6 cellular contexts compared by ENCODE assay signal in genomic region chr19:10289167-10289835, GRCh38. TPM values are rescaled to one million over a fixed set of nuclear protein-coding genes. Genes with fewer than 3 reads are reported as not detected.
DNase-seq lines count a peak whose midpoint lies in the region; ATAC-seq and TF ChIP-seq lines count a peak whose summit lies in the region.

No MANE protein-coding gene starts in this region.

- H3K9me3 ChIP-seq in Caco-2, result no peaks in the 10 kb centered on the region
- H3K9me3 ChIP-seq in adrenal gland (replicated peaks in 1 of 3), result no peaks in the 10 kb centered on the region

- H3K9me3 Mint-ChIP-seq in Caco-2 (ENCODE audit: unreplicated experiment), result no peaks in the 10 kb centered on the region
- no peaks in the 10 kb centered on the region for H3K9me3 Mint-ChIP-seq in activated CD4-positive, alpha-beta memory T cell treated with anti-CD3 and anti-CD28 coated beads for 36 hours
- no peaks in the 10 kb centered on the region for H3K9me3 Mint-ChIP-seq in stimulated activated effector memory CD8-positive, alpha-beta T cell treated with anti-CD3 and anti-CD28 coated beads, Interleukin-12 subunit alpha, Interleukin-12 subunit beta, amount 100 ng/mL, for 72 hours

- POLR2A ChIA-PET in Caco-2 (lab: Charles Lee), result interaction anchor here (0.6 to 1.8 kb wide), 10 partner anchors 9 to 190 kb away, joined by 3 to 22 read pairs (median 5); partner anchors contain the start of genes ICAM1, RAVER1 and TYK2
- POLR2A ChIA-PET in activated CD4-positive, alpha-beta memory T cell treated with anti-CD3 and anti-CD28 coated beads for 36 hours (lab: Charles Lee), result interaction anchor here (0.5 to 4.0 kb wide), 4 partner anchors 19 to 167 kb away, joined by 3 to 47 read pairs (median 5); partner anchors contain the start of gene ICAM1

- no peak overlapping the region for H3K27ac ChIP-seq in adrenal gland

- H3K27me3 ChIP-seq in Caco-2 (replicated peaks; ENCODE audit: control insufficient read depth, insufficient read depth, low read length) (no peaks in the 10 kb centered on the region), adrenal gland (peaks cover 56% of the 10 kb centered on the region)

- no peak for TF ChIP-seq POLR2A in adrenal gland (IDR thresholded peaks at IDR 0.05)

- no TSS peak for BruUV-seq in Caco-2 (replicated peaks; lab: Mats Ljungman, UMichigan)

- H3K36me3 ChIP-seq in Caco-2 (ENCODE audit: control insufficient read depth, insufficient read depth, low read length) (peaks cover 1% of the 10 kb centered on the region), adrenal gland (replicated peaks in 1 of 2) (peaks cover 0 to 17% of the 10 kb centered on the region in 2 donors)

- peaks cover 24% of the 10 kb centered on the region for H3K4me1 Mint-ChIP-seq in Caco-2 (ENCODE audit: low read depth, unreplicated experiment)
- H3K4me1 Mint-ChIP-seq in activated CD4-positive, alpha-beta memory T cell treated with anti-CD3 and anti-CD28 coated beads for 36 hours (ENCODE audit: low read depth), result peaks cover 71% of the 10 kb centered on the region
- H3K4me1 Mint-ChIP-seq in stimulated activated effector memory CD8-positive, alpha-beta T cell treated with anti-CD3 and anti-CD28 coated beads, Interleukin-12 subunit alpha, Interleukin-12 subunit beta, amount 100 ng/mL, for 72 hours, result peaks cover 92% of the 10 kb centered on the region

- peak overlapping the region; percentile 77 for H3K27ac Mint-ChIP-seq in Caco-2 (ENCODE audit: unreplicated experiment)
- H3K27ac Mint-ChIP-seq in activated CD4-positive, alpha-beta memory T cell treated with anti-CD3 and anti-CD28 coated beads for 36 hours, result peak overlapping the region; percentile 24
- peak overlapping the region; percentile 63 for H3K27ac Mint-ChIP-seq in stimulated activated effector memory CD8-positive, alpha-beta T cell treated with anti-CD3 and anti-CD28 coated beads, Interleukin-12 subunit alpha, Interleukin-12 subunit beta, amount 100 ng/mL, for 72 hours

- DNase-seq in Caco-2 (peak; percentile 61 to 78), NCI-H1048 (lab: John Stamatoyannopoulos, UW) (peak; percentile 71), left cardiac atrium (peak; percentile 65), adrenal gland (no peak)
- DNase-seq in activated CD4-positive, alpha-beta memory T cell treated with anti-CD3 and anti-CD28 coated beads for 36 hours, result peak; percentile 77
- peak in 1 of 2 donors; percentile 84 for DNase-seq in stimulated activated effector memory CD8-positive, alpha-beta T cell treated with anti-CD3 and anti-CD28 coated beads, Interleukin-12 subunit alpha, Interleukin-12 subunit beta, amount 100 ng/mL, for 72 hours (ENCODE audit: low spot score in 2 of 2)

- intact Hi-C loops in Caco-2 (cut with micrococcal nuclease; ENCODE audit: unreplicated experiment), result loop anchor here (5.0 kb wide), 1 partner anchor 43 kb away; the partner anchor contains the start of gene RAVER1
- intact Hi-C loops in activated CD4-positive, alpha-beta memory T cell treated with anti-CD3 and anti-CD28 coated beads for 36 hours (cut with micrococcal nuclease), result loop anchor here (1.0 kb wide), 1 partner anchor 20 kb away; no protein-coding TSS in a partner anchor
- intact Hi-C loops in left cardiac atrium (cut with DNase I), result no loop called here
- intact Hi-C loops in adrenal gland (cut with DNase I), result no loop called here

- H3K4me1 ChIP-seq in Caco-2 (peaks cover 33% of the 10 kb centered on the region), adrenal gland (replicated peaks in 1 of 2) (peaks cover 35 to 62% of the 10 kb centered on the region in 2 donors)

- H3K4me3 ChIP-seq in Caco-2 (ENCODE audit: low read depth, low read length) (peak overlapping the region; percentile 48), adrenal gland (peak overlapping the region in 1 of 4 donors; percentile 34)

- peak in 1 of 2 donors; percentile 6 for ATAC-seq in left cardiac atrium
- ATAC-seq in stimulated activated effector memory CD8-positive, alpha-beta T cell treated with anti-CD3 and anti-CD28 coated beads, Interleukin-12 subunit alpha, Interleukin-12 subunit beta, amount 100 ng/mL, for 72 hours, result peak; percentile 69

- CTCF ChIA-PET in Caco-2 (lab: Charles Lee), result interaction anchor here (1.1 to 2.8 kb wide), 7 partner anchors 19 to 101 kb away, joined by 3 to 34 read pairs (median 9); partner anchors contain the start of genes ICAM1 and TYK2
- CTCF ChIA-PET in activated CD4-positive, alpha-beta memory T cell treated with anti-CD3 and anti-CD28 coated beads for 36 hours (lab: Charles Lee), result interaction anchor here (0.5 to 6.5 kb wide), 13 partner anchors 12 to 167 kb away, joined by 3 to 57 read pairs (median 4); partner anchors contain the start of genes CDC37 and ICAM1

- peaks cover 7% of the 10 kb centered on the region for H3K27me3 Mint-ChIP-seq in Caco-2 (ENCODE audit: insufficient read depth, unreplicated experiment)
- H3K27me3 Mint-ChIP-seq in activated CD4-positive, alpha-beta memory T cell treated with anti-CD3 and anti-CD28 coated beads for 36 hours, result peaks cover 61% of the 10 kb centered on the region

- TF ChIP-seq CTCF in Caco-2 (IDR thresholded peaks at IDR 0.05; ENCODE audit: insufficient read depth in 1 of 2, low read depth in 1 of 2, low read length in 1 of 2, severe bottlenecking in 1 of 2, unreplicated experiment in 1 of 2) (no peak), adrenal gland (IDR thresholded peaks at IDR 0.05) (no peak)

- WGBS in adrenal gland, 4 donors, result 1 to 5% (median 1%) methylated on average over 3 to 50 of the region's 50 CpGs

- peaks cover 21% of the 10 kb centered on the region for H3K36me3 Mint-ChIP-seq in Caco-2 (ENCODE audit: insufficient read depth, unreplicated experiment)
- H3K36me3 Mint-ChIP-seq in activated CD4-positive, alpha-beta memory T cell treated with anti-CD3 and anti-CD28 coated beads for 36 hours, result peaks cover 23% of the 10 kb centered on the region
- H3K36me3 Mint-ChIP-seq in stimulated activated effector memory CD8-positive, alpha-beta T cell treated with anti-CD3 and anti-CD28 coated beads, Interleukin-12 subunit alpha, Interleukin-12 subunit beta, amount 100 ng/mL, for 72 hours, result peaks cover 70% of the 10 kb centered on the region

- H3K4me3 Mint-ChIP-seq in Caco-2 (ENCODE audit: unreplicated experiment), result peak overlapping the region; percentile 87
- peak overlapping the region; percentile 68 for H3K4me3 Mint-ChIP-seq in activated CD4-positive, alpha-beta memory T cell treated with anti-CD3 and anti-CD28 coated beads for 36 hours
- H3K4me3 Mint-ChIP-seq in stimulated activated effector memory CD8-positive, alpha-beta T cell treated with anti-CD3 and anti-CD28 coated beads, Interleukin-12 subunit alpha, Interleukin-12 subunit beta, amount 100 ng/mL, for 72 hours, result peak overlapping the region; percentile 96

RNA-seq across cellular contexts. Expression of gene ICAM5, which starts 0.5 kb away (rescaled TPM):
- 2.5 and 3.2 TPM in 2 replicates for total RNA-seq in Caco-2 (2022)
- 1 to 10 TPM; 1.1 to 1.3 TPM for total RNA-seq in activated CD4-positive, alpha-beta memory T cell treated with anti-CD3 and anti-CD28 coated beads for 36 hours
- under 1 TPM; 0.71 to 0.86 TPM for total RNA-seq in left cardiac atrium
- total RNA-seq in adrenal gland, result 1 to 10 TPM in 1 of 8 donors, under 1 TPM in 5, not detected in 2; 0.13 to 2.2 (median 0.50) TPM
- polyA plus RNA-seq in adrenal gland, result under 1 TPM in 2 of 3 donors, not detected in 1; 0.20 to 0.64 TPM

RNA-seq across cellular contexts. Expression of gene ICAM4, which starts 2.5 kb away (rescaled TPM):
- total RNA-seq in Caco-2 (2022) (9.0 and 9.4 TPM in 2 replicates), left cardiac atrium (under 1 TPM; 0.42 to 0.85 TPM), adrenal gland (1 to 10 TPM in 1 of 8 donors, under 1 TPM in 4, not detected in 3; 0.39 to 1.0 (median 0.53) TPM)
- total RNA-seq in activated CD4-positive, alpha-beta memory T cell treated with anti-CD3 and anti-CD28 coated beads for 36 hours, result under 1 TPM; 0.34 to 0.59 TPM
- under 1 TPM in 2 of 3 donors, not detected in 1; 0.34 to 0.48 TPM for polyA plus RNA-seq in adrenal gland

RNA-seq across cellular contexts. Expression of gene ICAM1, which starts 18.4 kb away (rescaled TPM):
- 15.7 and 17.9 TPM in 2 replicates for total RNA-seq in Caco-2 (2022)
- 10 to 100 TPM; 45.2 to 46.4 TPM for total RNA-seq in activated CD4-positive, alpha-beta memory T cell treated with anti-CD3 and anti-CD28 coated beads for 36 hours
- total RNA-seq in left cardiac atrium, result 10 to 100 TPM; 12.0 to 28.5 TPM
- 10 to 100 TPM; 12.2 to 90.4 (median 34.4) TPM for total RNA-seq in adrenal gland
- 10 to 100 TPM in 2 of 3 donors, 1 to 10 TPM in 1; 8.8 to 27.6 (median 13.5) TPM for polyA plus RNA-seq in adrenal gland

RNA-seq across cellular contexts. Expression of gene ZGLP1, which starts 20.3 kb away (rescaled TPM):
- total RNA-seq in Caco-2 (2022) (2.5 and 3.8 TPM in 2 replicates), left cardiac atrium (1 to 10 TPM; 1.5 to 1.8 TPM), adrenal gland (1 to 10 TPM in 6 of 8 donors, not detected in 2; 1.0 to 4.5 (median 2.0) TPM)
- total RNA-seq in activated CD4-positive, alpha-beta memory T cell treated with anti-CD3 and anti-CD28 coated beads for 36 hours, result 1 to 10 TPM in 1 of 2 experiments, under 1 TPM in 1; 0.85 to 2.0 TPM
- 10 to 100 TPM in 1 of 3 donors, 1 to 10 TPM in 1, under 1 TPM in 1; 0.48 to 38.8 (median 8.8) TPM for polyA plus RNA-seq in adrenal gland

RNA-seq across cellular contexts. Expression of gene FDX2, which starts 26.5 kb away (rescaled TPM):
- total RNA-seq in Caco-2 (2022) (28.7 and 30.3 TPM in 2 replicates), left cardiac atrium (10 to 100 TPM; 14.1 to 18.2 TPM), adrenal gland (10 to 100 TPM; 21.1 to 35.1 (median 29.8) TPM)
- total RNA-seq in activated CD4-positive, alpha-beta memory T cell treated with anti-CD3 and anti-CD28 coated beads for 36 hours, result 10 to 100 TPM in 1 of 2 experiments, 1 to 10 TPM in 1; 9.9 to 12.2 TPM
- 10 to 100 TPM; 26.6 to 45.3 (median 33.4) TPM for polyA plus RNA-seq in adrenal gland

Comparison
In these comparisons a context has a peak if more than half of its experiments do, and no peak if none do; other contexts are left out.
1. DNase-seq: peak in Caco-2 (2 of 2), NCI-H1048 (single experiment), activated CD4-positive, alpha-beta memory T cell treated with anti-CD3 and anti-CD28 coated beads for 36 hours (single experiment) and left cardiac atrium (single experiment); none in adrenal gland (0 of 7).
2. H3K27ac Mint-ChIP-seq: peak in every context shown above with its lines; median percentile 77 in Caco-2; 63 in stimulated activated effector memory CD8-positive, alpha-beta T cell treated with anti-CD3 and anti-CD28 coated beads, Interleukin-12 subunit alpha, Interleukin-12 subunit beta, amount 100 ng/mL, for 72 hours; 24 in activated CD4-positive, alpha-beta memory T cell treated with anti-CD3 and anti-CD28 coated beads for 36 hours.
3. intact Hi-C loops: an anchor here in Caco-2 (5.0 kb wide) and activated CD4-positive, alpha-beta memory T cell treated with anti-CD3 and anti-CD28 coated beads for 36 hours (1.0 kb wide); none called in left cardiac atrium and adrenal gland.
4. Peak in every context shown above with its lines, with median percentiles within 50 percentile points of each other: H3K4me3 Mint-ChIP-seq.